Comparison of ENCODE assay signal across 8 cellular contexts in the genomic region with DNA sequence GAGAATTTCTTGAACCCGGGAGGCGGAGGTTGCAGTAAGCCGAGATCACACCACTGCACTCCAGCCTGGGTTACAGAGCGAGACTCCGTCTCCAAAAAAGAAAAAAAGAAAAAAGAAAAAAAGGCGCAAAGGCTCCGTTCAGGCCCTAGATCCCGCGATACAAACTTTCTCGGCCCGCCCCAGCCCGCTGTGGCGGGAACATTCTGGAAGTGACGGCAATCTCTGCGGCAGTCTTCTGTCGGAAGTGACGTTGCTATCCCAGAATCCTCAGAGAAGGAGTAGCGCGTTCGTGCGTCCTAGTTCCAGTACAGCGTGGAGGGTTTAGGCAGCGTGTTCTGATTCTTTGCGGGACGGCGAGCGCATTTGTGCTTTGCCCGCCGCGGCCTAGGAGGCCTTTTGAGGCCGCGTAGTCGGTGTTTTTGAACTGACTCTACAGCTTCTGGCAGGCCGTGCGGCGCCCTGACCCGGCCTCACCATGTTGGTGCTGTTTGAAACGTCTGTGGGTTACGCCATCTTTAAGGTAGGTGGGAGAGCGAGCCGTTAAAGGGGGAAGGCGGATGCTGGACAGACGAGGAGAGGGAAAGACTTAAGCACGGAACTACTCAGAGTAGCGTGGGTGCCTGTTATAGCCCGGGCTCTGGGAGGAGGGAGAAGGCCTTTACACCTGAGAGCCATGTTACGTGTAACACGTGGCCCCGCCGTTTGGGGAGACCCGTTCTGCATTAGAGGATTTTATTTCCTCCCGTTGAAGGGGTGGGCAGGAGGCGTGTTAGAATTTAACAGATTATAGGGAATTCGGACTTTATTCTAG. TPM values are rescaled to one million over a fixed set of nuclear protein-coding genes. Genes with fewer than 3 reads are reported as not detected.
A peak's percentile ranks its signal among the peaks of the same experiment; 100 is the strongest.
DNase-seq lines count a peak whose midpoint lies in the region; ATAC-seq, FAIRE-seq and TF ChIP-seq lines count a peak whose summit lies in the region.

Gene NOP58 (plus strand): TSS at position 297 of the 811 bp plus-strand sequence. CDS start 179 bp downstream, at position 476.

- intact Hi-C loops in kidney (cut with DNase I) = no loop called here

- H3K36me3 ChIP-seq in kidney (ENCODE audit: control insufficient read depth in 1 of 2, insufficient read depth in 2 of 2, low read length in 2 of 2) = no peaks in the 10 kb centered on the region

- peak within 1 kb of the TSS; percentile 76 to 99 for H3K9ac ChIP-seq in kidney (ENCODE audit: low read length in 2 of 2)

- peak; percentile 39 for FAIRE-seq in kidney (lab: Jason Lieb, UNC)

- peak within 1 kb of the TSS; percentile 87 to 99 for H3K27ac ChIP-seq in kidney (ENCODE audit: low read depth in 2 of 2, low read length in 2 of 2)

- TF ChIP-seq POLR2A in GM19099 (IDR thresholded peaks at IDR 0.05; ENCODE audit: extremely low read depth, insufficient read length, low read depth) = peak; percentile 98

- peak; percentile 96 for DNase-seq in AG20443 (ENCODE audit: low spot score)
- peak; percentile 85 for DNase-seq in NCI-H510A (lab: John Stamatoyannopoulos, UW)
- peak; percentile 82 for DNase-seq in activated CD4-positive, alpha-beta T cell treated with anti-CD3 and anti-CD28 coated beads for 1 hour
- peak; percentile 95 for DNase-seq in cerebellum (ENCODE audit: low spot score)
- peak; percentile 96 for DNase-seq in kidney
- peak; percentile 93 for DNase-seq in stimulated activated CD4-positive, alpha-beta T cell treated with anti-CD3 and anti-CD28 coated beads, Interleukin-15, amount 100 ng/mL, for 24 hours

- no peaks in the 10 kb centered on the region for H3K9me3 ChIP-seq in kidney (ENCODE audit: control insufficient read depth in 1 of 2, low read length in 2 of 2)

- TF ChIP-seq CTCF in kidney (IDR thresholded peaks at IDR 0.05; ENCODE audit: borderline replicate concordance, extremely low read depth, insufficient read depth) = no peak

- peak; percentile 91 for ATAC-seq in HG03432 (IDR thresholded peaks at IDR 0.05; ENCODE audit: unreplicated experiment)

- H3K4me3 ChIP-seq in kidney (ENCODE audit: low read length in 2 of 2) = peak within 1 kb of the TSS; percentile 77 to 100

- H3K4me1 ChIP-seq in kidney (ENCODE audit: control insufficient read depth in 1 of 2, insufficient read depth in 1 of 2, low read depth in 1 of 2, low read length in 2 of 2) = peaks cover 2 to 11% of the 10 kb centered on the region in 2 donors

RNA-seq across cellular contexts. Expression of gene NOP58, which starts in this region (rescaled TPM):
- 66.8 TPM for total RNA-seq in cerebellum
- total RNA-seq in kidney = 57.1 TPM
- polyA plus RNA-seq in kidney (ENCODE audit: insufficient read depth, low read depth, low replicate concordance) = 38.6 TPM

Comparison
In these comparisons a context has a peak if more than half of its experiments do, and no peak if none do; other contexts are left out.
1. Peak in every context shown above with its lines: DNase-seq, ATAC-seq, H3K4me3 ChIP-seq and H3K27ac ChIP-seq.